ENCODE assay signal across 10 cellular contexts in genomic region chr6:47437592-47437991, GRCh38. TPM values are rescaled to one million over a fixed set of nuclear protein-coding genes. Genes with fewer than 3 reads are reported as not detected.
DNase-seq lines count a peak whose midpoint lies in the region; ATAC-seq and TF ChIP-seq lines count a peak whose summit lies in the region.
"Had no signal": no experiment of that assay in that cellular context is flagged by ENCODE, and none has a peak within 500 bp of the region (broad histone marks: within the 10 kb centered on the region; RNA-seq: fewer than 3 reads in every experiment).

No MANE protein-coding gene starts in this region.

- DNase-seq in GM06990 (ENCODE audit: extremely low read depth, insufficient read length) (peak; percentile 36), NOMO-1 (lab: John Stamatoyannopoulos, UW; ENCODE audit: unreplicated experiment in 2 of 2) (peak; percentile 33 to 66), osteocyte (ENCODE audit: extremely low spot score, unreplicated experiment) (no peak), NCI-H146 (lab: John Stamatoyannopoulos, UW) (no peak)
- DNase-seq in activated CD4-positive, alpha-beta T cell treated with anti-CD3 and anti-CD28 coated beads, Interleukin-2, amount 10 ng/mL, durations not matched to agents 24 days and 14 days: no peak
- DNase-seq in activated effector memory CD4-positive, alpha-beta T cell treated with anti-CD3 and anti-CD28 coated beads, Interleukin-2, amount 50 U/mL, for 16 hours: no peak

- peak; percentile 66 for ATAC-seq in GM19397 (IDR thresholded peaks at IDR 0.05; ENCODE audit: unreplicated experiment)
- peak; percentile 61 for ATAC-seq in HG02943 (IDR thresholded peaks at IDR 0.05; ENCODE audit: low read depth, unreplicated experiment)

- no peak overlapping the region for H3K27ac Mint-ChIP-seq in osteocyte (ENCODE audit: unreplicated experiment)
- H3K27ac Mint-ChIP-seq in activated CD4-positive, alpha-beta T cell treated with anti-CD3 and anti-CD28 coated beads, Interleukin-2, amount 10 ng/mL, durations not matched to agents 24 days and 14 days: no peak overlapping the region
- H3K27ac Mint-ChIP-seq: neural progenitor cell; T-helper 1 cell treated with Interleukin-12 subunit alpha and Interleukin-12 subunit beta and Interleukin-4 antibody, amounts not matched to agents 30 μg/mL and 1 μg/mL, for 36 hours had no signal

- no peak overlapping the region for H3K4me3 ChIP-seq in GM06990 (replicated peaks; ENCODE audit: low read depth, low read length)
- H3K4me3 ChIP-seq: neural progenitor cell had no signal

- TF ChIP-seq CTCF in GM06990 (IDR thresholded peaks at IDR 0.05; ENCODE audit: insufficient read depth, low read length, poor library complexity, severe bottlenecking) (no peak), osteocyte (IDR thresholded peaks at IDR 0.05) (no peak)

- intact Hi-C loops in activated CD4-positive, alpha-beta T cell treated with anti-CD3 and anti-CD28 coated beads, Interleukin-2, amount 10 ng/mL, durations not matched to agents 24 days and 14 days (cut with micrococcal nuclease): no loop called here

- H3K9me3 Mint-ChIP-seq in osteocyte (ENCODE audit: unreplicated experiment): no peaks in the 10 kb centered on the region
- H3K9me3 Mint-ChIP-seq in activated CD4-positive, alpha-beta T cell treated with anti-CD3 and anti-CD28 coated beads, Interleukin-2, amount 10 ng/mL, durations not matched to agents 24 days and 14 days: no peaks in the 10 kb centered on the region
- H3K9me3 Mint-ChIP-seq: neural progenitor cell; T-helper 1 cell treated with Interleukin-12 subunit alpha and Interleukin-12 subunit beta and Interleukin-4 antibody, amounts not matched to agents 30 μg/mL and 1 μg/mL, for 36 hours had no signal

- no peaks in the 10 kb centered on the region for H3K4me1 Mint-ChIP-seq in osteocyte (ENCODE audit: unreplicated experiment)
- H3K4me1 Mint-ChIP-seq in activated CD4-positive, alpha-beta T cell treated with anti-CD3 and anti-CD28 coated beads, Interleukin-2, amount 10 ng/mL, durations not matched to agents 24 days and 14 days: no peaks in the 10 kb centered on the region
- H3K4me1 Mint-ChIP-seq: neural progenitor cell had no signal

- peaks cover 12% of the 10 kb centered on the region for H3K27me3 Mint-ChIP-seq in osteocyte (ENCODE audit: unreplicated experiment)
- H3K27me3 Mint-ChIP-seq in activated CD4-positive, alpha-beta T cell treated with anti-CD3 and anti-CD28 coated beads, Interleukin-2, amount 10 ng/mL, durations not matched to agents 24 days and 14 days: peaks cover 11% of the 10 kb centered on the region

- H3K27me3 ChIP-seq in GM06990 (replicated peaks; ENCODE audit: control insufficient read depth, insufficient read depth, low read length): no peaks in the 10 kb centered on the region
- H3K27me3 ChIP-seq: neural progenitor cell had no signal

- no peak overlapping the region for H3K4me3 Mint-ChIP-seq in osteocyte (ENCODE audit: unreplicated experiment)
- H3K4me3 Mint-ChIP-seq in activated CD4-positive, alpha-beta T cell treated with anti-CD3 and anti-CD28 coated beads, Interleukin-2, amount 10 ng/mL, durations not matched to agents 24 days and 14 days: no peak overlapping the region
- H3K4me3 Mint-ChIP-seq: neural progenitor cell; T-helper 1 cell treated with Interleukin-12 subunit alpha and Interleukin-12 subunit beta and Interleukin-4 antibody, amounts not matched to agents 30 μg/mL and 1 μg/mL, for 36 hours had no signal

- no peaks in the 10 kb centered on the region for H3K36me3 ChIP-seq in GM06990 (ENCODE audit: control insufficient read depth, insufficient read depth, low read length)
- H3K36me3 ChIP-seq: neural progenitor cell had no signal

- no peaks in the 10 kb centered on the region for H3K36me3 Mint-ChIP-seq in osteocyte (ENCODE audit: unreplicated experiment)
- no peaks in the 10 kb centered on the region for H3K36me3 Mint-ChIP-seq in activated CD4-positive, alpha-beta T cell treated with anti-CD3 and anti-CD28 coated beads, Interleukin-2, amount 10 ng/mL, durations not matched to agents 24 days and 14 days (ENCODE audit: low read depth)
- H3K36me3 Mint-ChIP-seq: neural progenitor cell had no signal

RNA-seq across cellular contexts. Expression of gene CD2AP, which starts 40.0 kb away (rescaled TPM):
- total RNA-seq in osteocyte: 17.6 and 18.1 TPM in 2 replicates
- 26.3 and 29.6 TPM in 2 replicates for total RNA-seq in activated CD4-positive, alpha-beta T cell treated with anti-CD3 and anti-CD28 coated beads, Interleukin-2, amount 10 ng/mL, durations not matched to agents 24 days and 14 days

Comparison
In these comparisons a context has a peak if more than half of its experiments do, and no peak if none do; other contexts are left out.
1. DNase-seq: peak in GM06990 (single experiment) and NOMO-1 (2 of 2); none in osteocyte (single experiment), activated CD4-positive, alpha-beta T cell treated with anti-CD3 and anti-CD28 coated beads, Interleukin-2, amount 10 ng/mL, durations not matched to agents 24 days and 14 days (single experiment), activated effector memory CD4-positive, alpha-beta T cell treated with anti-CD3 and anti-CD28 coated beads, Interleukin-2, amount 50 U/mL, for 16 hours (single experiment) and NCI-H146 (single experiment).